In the genomic region with DNA sequence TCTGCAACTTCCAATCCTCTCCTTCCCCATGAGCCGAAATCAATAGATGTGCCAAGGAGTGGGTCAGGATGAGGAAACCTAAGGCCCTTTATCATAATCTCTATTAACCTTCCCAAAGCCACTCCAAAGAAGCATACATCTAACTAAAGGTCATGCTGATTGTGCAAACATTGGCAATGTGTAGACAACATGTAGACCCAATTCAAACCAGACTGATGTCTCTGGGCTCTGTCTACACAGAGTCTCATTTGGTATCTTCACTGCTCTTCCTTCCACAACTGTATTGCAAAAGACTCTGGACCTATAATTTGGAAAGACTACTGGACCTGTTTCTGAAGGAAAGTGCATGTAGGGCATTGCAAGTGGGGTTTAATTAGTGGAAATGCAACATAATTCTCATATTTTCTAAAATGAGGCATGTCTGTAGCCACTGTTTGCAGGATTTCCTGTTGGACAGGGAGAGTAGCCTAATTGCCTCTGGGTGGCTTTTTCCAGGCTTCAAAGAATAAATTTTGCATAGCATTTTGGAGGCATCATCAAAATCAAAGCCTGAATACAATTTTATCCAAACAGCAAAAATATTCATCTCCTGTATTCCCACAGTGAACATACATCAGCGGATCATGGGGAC, we compare ENCODE assay signal across 19 cellular contexts. TPM values are rescaled to one million over a fixed set of nuclear protein-coding genes. Genes with fewer than 3 reads are reported as not detected.
DNase-seq lines count a peak whose midpoint lies in the region; ATAC-seq, FAIRE-seq and TF ChIP-seq lines count a peak whose summit lies in the region.
"Had no signal": no experiment of that assay in that cellular context is flagged by ENCODE, and none has a peak within 500 bp of the region (broad histone marks: within the 10 kb centered on the region; RNA-seq: fewer than 3 reads in every experiment).

No MANE protein-coding gene starts in this region.

- no peaks in the 10 kb centered on the region for H3K36me3 ChIP-seq in gastrocnemius medialis
- H3K36me3 ChIP-seq in Caco-2 (ENCODE audit: control insufficient read depth, insufficient read depth, low read length), result no peaks in the 10 kb centered on the region

- no TSS peak for BruUV-seq in Caco-2 (replicated peaks; lab: Mats Ljungman, UMichigan)

- H3K27me3 Mint-ChIP-seq in Caco-2 (ENCODE audit: insufficient read depth, unreplicated experiment), result no peaks in the 10 kb centered on the region
- H3K27me3 Mint-ChIP-seq: CD4-positive, alpha-beta memory T cell had no signal

- TF ChIP-seq CTCF in gastrocnemius medialis (IDR thresholded peaks at IDR 0.05 in 4 of 5, conservative IDR thresholded peaks at IDR 0.05 in 1 of 5) (no peak), Caco-2 (IDR thresholded peaks at IDR 0.05; ENCODE audit: insufficient read depth in 1 of 2, low read depth in 1 of 2, low read length in 1 of 2, severe bottlenecking in 1 of 2, unreplicated experiment in 1 of 2) (no peak)

- POLR2A ChIA-PET in Caco-2 (lab: Charles Lee), result no interaction called here

- H3K9me3 Mint-ChIP-seq in Caco-2 (ENCODE audit: unreplicated experiment), result no peaks in the 10 kb centered on the region
- H3K9me3 Mint-ChIP-seq: CD4-positive, alpha-beta memory T cell had no signal

- CTCF ChIA-PET in Caco-2 (lab: Charles Lee), result no interaction called here

- TF ChIP-seq POLR2A in gastrocnemius medialis (IDR thresholded peaks at IDR 0.05), result no peak

- no peak overlapping the region for H3K4me3 ChIP-seq in gastrocnemius medialis
- H3K4me3 ChIP-seq in Caco-2 (ENCODE audit: low read depth, low read length), result no peak overlapping the region

- H3K9me3 ChIP-seq in gastrocnemius medialis (no peaks in the 10 kb centered on the region), Caco-2 (no peaks in the 10 kb centered on the region)

- H3K36me3 Mint-ChIP-seq in Caco-2 (ENCODE audit: insufficient read depth, unreplicated experiment), result no peaks in the 10 kb centered on the region
- H3K36me3 Mint-ChIP-seq: CD4-positive, alpha-beta memory T cell had no signal

- in situ Hi-C loops in gastrocnemius medialis (cut with MboI; ENCODE audit: low sequenced_read_pairs in 4 of 4), result no loop called here

- peak; percentile 0 for DNase-seq in Ammon's horn (ENCODE audit: low spot score)
- DNase-seq in HTR-8/SVneo (ENCODE audit: insufficient read length, low spot score), result no peak
- DNase-seq in left lobe of liver (ENCODE audit: low spot score), result no peak
- DNase-seq in gastrocnemius medialis, result no peak
- DNase-seq in Caco-2, result no peak
- DNase-seq in activated gamma-delta T cell treated with Interleukin-2 at 50 U/mL for 16 hours, result no peak
- DNase-seq in NCI-H2107 treated with DMSO at 0.1 percent for 48 hours (lab: John Stamatoyannopoulos, UW; ENCODE audit: unreplicated experiment), result no peak
- DNase-seq: ACHN; C1 segment of cervical spinal cord; CD4-positive, alpha-beta memory T cell; DMS153; GOT3; H9 had no signal

- H3K27me3 ChIP-seq in gastrocnemius medialis, result no peaks in the 10 kb centered on the region
- H3K27me3 ChIP-seq in Caco-2 (replicated peaks; ENCODE audit: control insufficient read depth, insufficient read depth, low read length), result no peaks in the 10 kb centered on the region

- peak overlapping the region; percentile 41 to 91 (median 82) for H3K27ac ChIP-seq in gastrocnemius medialis

- peaks cover 61 to 63% of the 10 kb centered on the region in 2 donors for H3K4me1 ChIP-seq in gastrocnemius medialis
- no peaks in the 10 kb centered on the region for H3K4me1 ChIP-seq in Caco-2

- peak; percentile 36 for FAIRE-seq in HTR-8/SVneo (lab: Jason Lieb, UNC)
- FAIRE-seq: D721Med, G401.6, GM12891 had no signal

- intact Hi-C loops in gastrocnemius medialis (cut with DNase I; ENCODE audit: low total_unique reads), result no loop called here
- intact Hi-C loops in Caco-2 (cut with micrococcal nuclease; ENCODE audit: unreplicated experiment), result no loop called here

- ATAC-seq in left lobe of liver (peak; percentile 19), gastrocnemius medialis (no peak)

- no peaks in the 10 kb centered on the region for H3K4me1 Mint-ChIP-seq in Caco-2 (ENCODE audit: low read depth, unreplicated experiment)
- H3K4me1 Mint-ChIP-seq: B cell; CD4-positive, alpha-beta memory T cell had no signal

- H3K27ac Mint-ChIP-seq in Caco-2 (ENCODE audit: unreplicated experiment), result no peak overlapping the region
- H3K27ac Mint-ChIP-seq: B cell; CD4-positive, alpha-beta memory T cell had no signal

- no peak overlapping the region for H3K4me3 Mint-ChIP-seq in Caco-2 (ENCODE audit: unreplicated experiment)
- H3K4me3 Mint-ChIP-seq: B cell; CD4-positive, alpha-beta memory T cell; H9 had no signal

RNA-seq across cellular contexts. Expression of gene MLIP, which starts 35.0 kb away (rescaled TPM):
- total RNA-seq in left lobe of liver (18.4 TPM), gastrocnemius medialis (100 to 1,000 TPM; 130 to 200 (median 160) TPM), Caco-2 (2022) (0.88 and 1.8 TPM in 2 replicates)
- total RNA-seq: B cell; CD4-positive, alpha-beta memory T cell; Daoy; H9; HT1080 had no signal
